In genomic region chr3:31009881-31010280, GRCh38 we compare ENCODE assay signal across 18 cellular contexts.
DNase-seq lines count a peak whose midpoint lies in the region; ATAC-seq and TF ChIP-seq lines count a peak whose summit lies in the region.
"Had no signal": no experiment of that assay in that cellular context is flagged by ENCODE, and none has a peak within 500 bp of the region (broad histone marks: within the 10 kb centered on the region; RNA-seq: fewer than 3 reads in every experiment).

No MANE protein-coding gene starts in this region.

- H2AFZ ChIP-seq in SK-N-SH (ENCODE audit: low read depth) (no peak overlapping the region), smooth muscle cell (ENCODE audit: low read depth) (no peak overlapping the region)

- no peaks in the 10 kb centered on the region for H3K9me3 ChIP-seq in SK-N-SH
- H3K9me3 ChIP-seq in smooth muscle cell (replicated peaks; ENCODE audit: low read depth): no peaks in the 10 kb centered on the region
- H3K9me3 ChIP-seq: gastrocnemius medialis, MG63, prostate gland, suprapubic skin had no signal

- peaks cover 2% of the 10 kb centered on the region for H3F3A ChIP-seq in SK-N-SH (replicated peaks; ENCODE audit: insufficient read depth)
- H3F3A ChIP-seq in smooth muscle cell (ENCODE audit: low read depth): peaks cover 3% of the 10 kb centered on the region

- H3K4me2 ChIP-seq in SK-N-SH (no peak overlapping the region), smooth muscle cell (no peak overlapping the region)

- H3K4me3 ChIP-seq in SK-N-SH (ENCODE audit: low read depth in 2 of 2, low read length in 1 of 2): no peak overlapping the region
- no peak overlapping the region for H3K4me3 ChIP-seq in smooth muscle cell
- H3K4me3 ChIP-seq: gastrocnemius medialis, MG63, prostate gland, suprapubic skin had no signal

- ATAC-seq in SK-N-SH treated with all-trans-retinoic acid at 6 μM for 48 hours: no peak
- ATAC-seq in foreskin keratinocyte: peak; percentile 32
- no peak for ATAC-seq in HG03039 (IDR thresholded peaks at IDR 0.05; ENCODE audit: unreplicated experiment)
- ATAC-seq: activated CD8-positive, alpha-beta T cell treated with anti-CD3 and anti-CD28 coated beads, Interleukin-2, amount 10 ng/mL, durations not matched to agents 7 days and 5 days; activated T-helper 17 cell treated with anti-CD3 and anti-CD28 coated beads, Interleukin-2, amount 50 U/mL, for 72 hours; effector memory CD8-positive, alpha-beta T cell; gastrocnemius medialis; Right ventricle myocardium inferior had no signal

- TF ChIP-seq RAD21 in SK-N-SH (IDR thresholded peaks at IDR 0.05; ENCODE audit: low read length): no peak

- no peak for TF ChIP-seq EP300 in SK-N-SH (IDR thresholded peaks at IDR 0.05; ENCODE audit: borderline replicate concordance in 1 of 2, low read depth in 1 of 2, low read length in 1 of 2)

- CTCF ChIA-PET in SK-N-SH (lab: Yijun Ruan, JAX): interaction anchor here (1.6 kb wide), 2 partner anchors 76 to 242 kb away, joined by 6 to 7 read pairs; no protein-coding TSS in a partner anchor
- CTCF ChIA-PET in GM10248 (lab: Yijun Ruan, JAX): interaction anchor here (1.0 kb wide), 1 partner anchor 10 kb away, joined by 3 read pairs; no protein-coding TSS in a partner anchor

- no peaks in the 10 kb centered on the region for H3K79me2 ChIP-seq in SK-N-SH (ENCODE audit: insufficient read depth)
- no peaks in the 10 kb centered on the region for H3K79me2 ChIP-seq in smooth muscle cell (ENCODE audit: low read depth)

- H3K27ac ChIP-seq in SK-N-SH (ENCODE audit: low read depth in 2 of 2, low read length in 1 of 2): no peak overlapping the region
- H3K27ac ChIP-seq in foreskin keratinocyte: peak overlapping the region; percentile 16
- H3K27ac ChIP-seq in smooth muscle cell (ENCODE audit: low read depth): peak overlapping the region; percentile 78
- H3K27ac ChIP-seq: gastrocnemius medialis, prostate gland, suprapubic skin had no signal

- POLR2A ChIA-PET in SK-N-SH (lab: Yijun Ruan, JAX) (no interaction called here), GM10248 (lab: Yijun Ruan, JAX) (no interaction called here)

- TF ChIP-seq CTCF in SK-N-SH (IDR thresholded peaks at IDR 0.05): no peak
- TF ChIP-seq CTCF in foreskin keratinocyte (conservative IDR thresholded peaks at IDR 0.05): no peak
- TF ChIP-seq CTCF in smooth muscle cell (IDR thresholded peaks at IDR 0.05; ENCODE audit: borderline replicate concordance, insufficient read depth, poor library complexity, severe bottlenecking): no peak
- TF ChIP-seq CTCF in GM10248 (IDR thresholded peaks at IDR 0.05; ENCODE audit: control extremely low read depth, extremely low read depth, low read depth, missing control alignments): no peak

- H3K9ac ChIP-seq in SK-N-SH: no peak overlapping the region
- no peak overlapping the region for H3K9ac ChIP-seq in smooth muscle cell (ENCODE audit: low read depth)

- H3K4me1 ChIP-seq in SK-N-SH (ENCODE audit: control insufficient read depth in 1 of 2, insufficient read depth in 2 of 2, low read depth in 1 of 2, low read length in 1 of 2) (peaks cover 2 to 3% of the 10 kb centered on the region in 2 experiments; a peak in 1 of 4 replicates), foreskin keratinocyte (peaks cover 19% of the 10 kb centered on the region), smooth muscle cell (ENCODE audit: low read depth) (peaks cover 13% of the 10 kb centered on the region)
- H3K4me1 ChIP-seq: gastrocnemius medialis, prostate gland, suprapubic skin had no signal

- H3K9me2 ChIP-seq in SK-N-SH: no peaks in the 10 kb centered on the region

- H3K27me3 ChIP-seq in SK-N-SH (ENCODE audit: insufficient read depth) (no peaks in the 10 kb centered on the region), foreskin keratinocyte (no peaks in the 10 kb centered on the region), smooth muscle cell (ENCODE audit: low read depth) (no peaks in the 10 kb centered on the region)
- H3K27me3 ChIP-seq: gastrocnemius medialis, MG63, suprapubic skin had no signal

- no peaks in the 10 kb centered on the region for H3K36me3 ChIP-seq in SK-N-SH (replicated peaks in 1 of 2; ENCODE audit: control insufficient read depth in 1 of 2, insufficient read depth in 2 of 2, low read length in 1 of 2)
- no peaks in the 10 kb centered on the region for H3K36me3 ChIP-seq in smooth muscle cell (ENCODE audit: low read depth)
- H3K36me3 ChIP-seq: gastrocnemius medialis, MG63, prostate gland, suprapubic skin had no signal

- no peaks in the 10 kb centered on the region for H4K20me1 ChIP-seq in SK-N-SH (ENCODE audit: insufficient read depth)
- no peaks in the 10 kb centered on the region for H4K20me1 ChIP-seq in smooth muscle cell (ENCODE audit: low read depth)

- DNase-seq in SK-N-SH (no peak), RPMI7951 (ENCODE audit: low read depth) (peak; percentile 23), foreskin keratinocyte (peak; percentile 21 to 73), smooth muscle cell (lab: John Stamatoyannopoulos, UW; ENCODE audit: unreplicated experiment) (no peak), GM10248 (ENCODE audit: extremely low spot score) (no peak)
- DNase-seq in effector CD4-positive, alpha-beta T cell: no peak
- DNase-seq: ACHN; activated CD8-positive, alpha-beta T cell treated with anti-CD3 and anti-CD28 coated beads, Interleukin-2, amount 10 ng/mL, durations not matched to agents 7 days and 5 days; effector memory CD8-positive, alpha-beta T cell; gastrocnemius medialis; immature natural killer cell; MG63 had no signal

TF ChIP-seq in SK-N-SH, 30 proteins besides CTCF, POLR2A, EP300 and RAD21:
- peak; percentile 55 for TF ChIP-seq GATA2 (CRISPR knock-in tag; IDR thresholded peaks at IDR 0.05)
- TF ChIP-seq ELF1 (IDR thresholded peaks at IDR 0.05): no peak

TF ChIP-seq in SK-N-SH treated with all-trans-retinoic acid at 6 μM for 48 hours, 23 proteins besides CTCF, POLR2A, EP300 and RAD21:
- no peak for TF ChIP-seq CSRNP3 (CRISPR knock-in tag; IDR thresholded peaks at IDR 0.05)
- no peak for TF ChIP-seq TSHZ2 (CRISPR knock-in tag; IDR thresholded peaks at IDR 0.05)
- TF ChIP-seq ISL1 (CRISPR knock-in tag; IDR thresholded peaks at IDR 0.05): no peak
- TF ChIP-seq OSR1 (CRISPR knock-in tag; IDR thresholded peaks at IDR 0.05): no peak
- no peak for TF ChIP-seq GLIS3 (CRISPR knock-in tag; IDR thresholded peaks at IDR 0.05)
- no peak for TF ChIP-seq ZC3H10 (CRISPR knock-in tag; IDR thresholded peaks at IDR 0.05)
- no peak for TF ChIP-seq TOX (CRISPR knock-in tag; IDR thresholded peaks at IDR 0.05; ENCODE audit: borderline replicate concordance)

Comparison
In these comparisons a context has a peak if more than half of its experiments do, and no peak if none do; other contexts are left out.
1. DNase-seq: peak in RPMI7951 (single experiment) and foreskin keratinocyte (2 of 2); none in SK-N-SH (single experiment), smooth muscle cell (single experiment), GM10248 (single experiment) and effector CD4-positive, alpha-beta T cell (single experiment).
2. H3K27ac ChIP-seq: peak in foreskin keratinocyte (single experiment) and smooth muscle cell (single experiment); none in SK-N-SH (0 of 2).